1 cellular context compared by ENCODE assay signal in genomic region chr9:133792721-133793470, GRCh38.
TF ChIP-seq lines count a peak whose summit lies in the region.

No MANE protein-coding gene starts in this region.

TF ChIP-seq in K562, 482 proteins besides CTCF, POLR2A, EP300 and RAD21 (continued from another document):
- TF ChIP-seq ELF2 (CRISPR knock-in tag; IDR thresholded peaks at IDR 0.05) (no peak), ZNF431 (CRISPR knock-in tag; IDR thresholded peaks at IDR 0.05) (no peak), ZFPM2 (CRISPR knock-in tag; IDR thresholded peaks at IDR 0.05) (no peak), SAP30 (IDR thresholded peaks at IDR 0.05; ENCODE audit: borderline replicate concordance, insufficient read depth, low read depth, low read length, poor library complexity, severe bottlenecking) (no peak), RBM39 (optimal IDR thresholded peaks at IDR 0.05; ENCODE audit: low read depth, low read length) (no peak), CEBPG (CRISPR knock-in tag; IDR thresholded peaks at IDR 0.05) (0 out of 2 replicates have a peak, but pooled peaks have one; percentile 14), CEBPG (tag; conservative IDR thresholded peaks at IDR 0.05 in 1 of 2, IDR thresholded peaks at IDR 0.05 in 1 of 2) (no peak), TEAD4 (IDR thresholded peaks at IDR 0.05; ENCODE audit: low read length) (no peak), TEAD4 (CRISPR knock-in tag; IDR thresholded peaks at IDR 0.05; ENCODE audit: borderline replicate concordance) (no peak), SAFB (IDR thresholded peaks at IDR 0.05; ENCODE audit: borderline replicate concordance, low read depth, low read length) (no peak), MAFK (IDR thresholded peaks at IDR 0.05; ENCODE audit: low read length) (no peak), PTBP1 (IDR thresholded peaks at IDR 0.05; ENCODE audit: low read depth, low read length) (no peak), GATAD2B (IDR thresholded peaks at IDR 0.05; ENCODE audit: borderline replicate concordance) (no peak), KLF13 (tag; IDR thresholded peaks at IDR 0.05; ENCODE audit: borderline replicate concordance, low read depth) (no peak), NCOA1 (IDR thresholded peaks at IDR 0.05; ENCODE audit: low read depth) (no peak), ZNF3 (CRISPR knock-in tag; IDR thresholded peaks at IDR 0.05) (no peak), MAFG (tag; conservative IDR thresholded peaks at IDR 0.05) (no peak), U2AF1 (optimal IDR thresholded peaks at IDR 0.05; ENCODE audit: low read depth, low read length) (no peak), EGR1 (conservative IDR thresholded peaks at IDR 0.05) (peak; percentile 64), NEUROD1 (IDR thresholded peaks at IDR 0.05; ENCODE audit: borderline replicate concordance, low read depth, low read length, partially characterized antibody) (no peak), GTF3C2 (IDR thresholded peaks at IDR 0.05; ENCODE audit: borderline replicate concordance, extremely low read depth, insufficient read length) (no peak), ZNF165 (CRISPR knock-in tag; IDR thresholded peaks at IDR 0.05; ENCODE audit: borderline replicate concordance) (no peak), ZNF133 (CRISPR knock-in tag; IDR thresholded peaks at IDR 0.05) (no peak), MNT (conservative IDR thresholded peaks at IDR 0.05) (peak; percentile 68 to 74), FOXA3 (CRISPR knock-in tag; conservative IDR thresholded peaks at IDR 0.05 in 1 of 2, IDR thresholded peaks at IDR 0.05 in 1 of 2) (0 out of 4 replicates have a peak, but pooled peaks of 1 of the 2 experiments have one; percentile 29), ZNF740 (CRISPR knock-in tag; IDR thresholded peaks at IDR 0.05) (peak; percentile 85), ZNF740 (tag; IDR thresholded peaks at IDR 0.05) (no peak), MEF2A (IDR thresholded peaks at IDR 0.05; ENCODE audit: control insufficient read depth, low read depth, low read length) (no peak), HDAC8 (tag; IDR thresholded peaks at IDR 0.05) (no peak), ZNF77 (CRISPR knock-in tag; IDR thresholded peaks at IDR 0.05) (no peak), PTTG1 (tag; IDR thresholded peaks at IDR 0.05; ENCODE audit: low read depth) (no peak)
- TF ChIP-seq, protein P1, sequence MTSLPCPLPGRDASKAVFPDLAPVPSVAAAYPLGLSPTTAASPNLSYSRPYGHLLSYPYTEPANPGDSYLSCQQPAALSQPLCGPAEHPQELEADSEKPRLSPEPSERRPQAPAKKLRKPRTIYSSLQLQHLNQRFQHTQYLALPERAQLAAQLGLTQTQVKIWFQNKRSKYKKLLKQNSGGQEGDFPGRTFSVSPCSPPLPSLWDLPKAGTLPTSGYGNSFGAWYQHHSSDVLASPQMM (CRISPR knock-in tag; IDR thresholded peaks at IDR 0.05): no peak
- TF ChIP-seq, protein P2, sequence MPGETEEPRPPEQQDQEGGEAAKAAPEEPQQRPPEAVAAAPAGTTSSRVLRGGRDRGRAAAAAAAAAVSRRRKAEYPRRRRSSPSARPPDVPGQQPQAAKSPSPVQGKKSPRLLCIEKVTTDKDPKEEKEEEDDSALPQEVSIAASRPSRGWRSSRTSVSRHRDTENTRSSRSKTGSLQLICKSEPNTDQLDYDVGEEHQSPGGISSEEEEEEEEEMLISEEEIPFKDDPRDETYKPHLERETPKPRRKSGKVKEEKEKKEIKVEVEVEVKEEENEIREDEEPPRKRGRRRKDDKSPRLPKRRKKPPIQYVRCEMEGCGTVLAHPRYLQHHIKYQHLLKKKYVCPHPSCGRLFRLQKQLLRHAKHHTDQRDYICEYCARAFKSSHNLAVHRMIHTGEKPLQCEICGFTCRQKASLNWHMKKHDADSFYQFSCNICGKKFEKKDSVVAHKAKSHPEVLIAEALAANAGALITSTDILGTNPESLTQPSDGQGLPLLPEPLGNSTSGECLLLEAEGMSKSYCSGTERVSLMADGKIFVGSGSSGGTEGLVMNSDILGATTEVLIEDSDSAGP (CRISPR knock-in tag; IDR thresholded peaks at IDR 0.05): no peak
- TF ChIP-seq, protein P3, sequence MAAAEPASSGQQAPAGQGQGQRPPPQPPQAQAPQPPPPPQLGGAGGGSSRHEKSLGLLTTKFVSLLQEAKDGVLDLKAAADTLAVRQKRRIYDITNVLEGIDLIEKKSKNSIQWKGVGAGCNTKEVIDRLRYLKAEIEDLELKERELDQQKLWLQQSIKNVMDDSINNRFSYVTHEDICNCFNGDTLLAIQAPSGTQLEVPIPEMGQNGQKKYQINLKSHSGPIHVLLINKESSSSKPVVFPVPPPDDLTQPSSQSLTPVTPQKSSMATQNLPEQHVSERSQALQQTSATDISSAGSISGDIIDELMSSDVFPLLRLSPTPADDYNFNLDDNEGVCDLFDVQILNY (CRISPR knock-in tag; IDR thresholded peaks at IDR 0.05): no peak
- TF ChIP-seq, protein P4, sequence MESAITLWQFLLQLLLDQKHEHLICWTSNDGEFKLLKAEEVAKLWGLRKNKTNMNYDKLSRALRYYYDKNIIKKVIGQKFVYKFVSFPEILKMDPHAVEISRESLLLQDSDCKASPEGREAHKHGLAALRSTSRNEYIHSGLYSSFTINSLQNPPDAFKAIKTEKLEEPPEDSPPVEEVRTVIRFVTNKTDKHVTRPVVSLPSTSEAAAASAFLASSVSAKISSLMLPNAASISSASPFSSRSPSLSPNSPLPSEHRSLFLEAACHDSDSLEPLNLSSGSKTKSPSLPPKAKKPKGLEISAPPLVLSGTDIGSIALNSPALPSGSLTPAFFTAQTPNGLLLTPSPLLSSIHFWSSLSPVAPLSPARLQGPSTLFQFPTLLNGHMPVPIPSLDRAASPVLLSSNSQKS (CRISPR knock-in tag; IDR thresholded peaks at IDR 0.05): no peak
- TF ChIP-seq, protein P5, sequence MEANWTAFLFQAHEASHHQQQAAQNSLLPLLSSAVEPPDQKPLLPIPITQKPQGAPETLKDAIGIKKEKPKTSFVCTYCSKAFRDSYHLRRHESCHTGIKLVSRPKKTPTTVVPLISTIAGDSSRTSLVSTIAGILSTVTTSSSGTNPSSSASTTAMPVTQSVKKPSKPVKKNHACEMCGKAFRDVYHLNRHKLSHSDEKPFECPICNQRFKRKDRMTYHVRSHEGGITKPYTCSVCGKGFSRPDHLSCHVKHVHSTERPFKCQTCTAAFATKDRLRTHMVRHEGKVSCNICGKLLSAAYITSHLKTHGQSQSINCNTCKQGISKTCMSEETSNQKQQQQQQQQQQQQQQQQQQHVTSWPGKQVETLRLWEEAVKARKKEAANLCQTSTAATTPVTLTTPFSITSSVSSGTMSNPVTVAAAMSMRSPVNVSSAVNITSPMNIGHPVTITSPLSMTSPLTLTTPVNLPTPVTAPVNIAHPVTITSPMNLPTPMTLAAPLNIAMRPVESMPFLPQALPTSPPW (CRISPR knock-in tag; IDR thresholded peaks at IDR 0.05): peak; percentile 28; the same call in 1 of the 2 replicates
- TF ChIP-seq, protein P6, sequence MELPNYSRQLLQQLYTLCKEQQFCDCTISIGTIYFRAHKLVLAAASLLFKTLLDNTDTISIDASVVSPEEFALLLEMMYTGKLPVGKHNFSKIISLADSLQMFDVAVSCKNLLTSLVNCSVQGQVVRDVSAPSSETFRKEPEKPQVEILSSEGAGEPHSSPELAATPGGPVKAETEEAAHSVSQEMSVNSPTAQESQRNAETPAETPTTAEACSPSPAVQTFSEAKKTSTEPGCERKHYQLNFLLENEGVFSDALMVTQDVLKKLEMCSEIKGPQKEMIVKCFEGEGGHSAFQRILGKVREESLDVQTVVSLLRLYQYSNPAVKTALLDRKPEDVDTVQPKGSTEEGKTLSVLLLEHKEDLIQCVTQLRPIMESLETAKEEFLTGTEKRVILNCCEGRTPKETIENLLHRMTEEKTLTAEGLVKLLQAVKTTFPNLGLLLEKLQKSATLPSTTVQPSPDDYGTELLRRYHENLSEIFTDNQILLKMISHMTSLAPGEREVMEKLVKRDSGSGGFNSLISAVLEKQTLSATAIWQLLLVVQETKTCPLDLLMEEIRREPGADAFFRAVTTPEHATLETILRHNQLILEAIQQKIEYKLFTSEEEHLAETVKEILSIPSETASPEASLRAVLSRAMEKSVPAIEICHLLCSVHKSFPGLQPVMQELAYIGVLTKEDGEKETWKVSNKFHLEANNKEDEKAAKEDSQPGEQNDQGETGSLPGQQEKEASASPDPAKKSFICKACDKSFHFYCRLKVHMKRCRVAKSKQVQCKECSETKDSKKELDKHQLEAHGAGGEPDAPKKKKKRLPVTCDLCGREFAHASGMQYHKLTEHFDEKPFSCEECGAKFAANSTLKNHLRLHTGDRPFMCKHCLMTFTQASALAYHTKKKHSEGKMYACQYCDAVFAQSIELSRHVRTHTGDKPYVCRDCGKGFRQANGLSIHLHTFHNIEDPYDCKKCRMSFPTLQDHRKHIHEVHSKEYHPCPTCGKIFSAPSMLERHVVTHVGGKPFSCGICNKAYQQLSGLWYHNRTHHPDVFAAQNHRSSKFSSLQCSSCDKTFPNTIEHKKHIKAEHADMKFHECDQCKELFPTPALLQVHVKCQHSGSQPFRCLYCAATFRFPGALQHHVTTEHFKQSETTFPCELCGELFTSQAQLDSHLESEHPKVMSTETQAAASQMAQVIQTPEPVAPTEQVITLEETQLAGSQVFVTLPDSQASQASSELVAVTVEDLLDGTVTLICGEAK (IDR thresholded peaks at IDR 0.05): no peak
- TF ChIP-seq, protein P6 (CRISPR knock-in tag; IDR thresholded peaks at IDR 0.05): no peak
